31 cellular contexts compared by ENCODE assay signal in genomic region chr12:5713599-5714001, GRCh38.
"Had no signal": no experiment of that assay in that cellular context is flagged by ENCODE, and none has a peak within 500 bp of the region (broad histone marks: within the 10 kb centered on the region; RNA-seq: fewer than 3 reads in every experiment).

No MANE protein-coding gene starts in this region.

- DNase-seq: activated CD4-positive, alpha-beta T cell treated with anti-CD3 and anti-CD28 coated beads for 4 hours; activated CD4-positive, alpha-beta T cell treated with anti-CD3 and anti-CD28 coated beads, Interleukin-2, amount 50 U/mL, for 4 hours; activated gamma-delta T cell treated with Interleukin-2 at 50 U/mL for 16 hours; activated T-cell treated with anti-CD3 and anti-CD28 coated beads, Interleukin-2, amount 50 U/mL, for 24 hours; effector CD8-positive, alpha-beta T cell; esophagus squamous epithelium; foreskin melanocyte; glutamatergic neuron; kidney; lower lobe of right lung; mucosa of descending colon; ovary; retina; stimulated activated CD4-positive, alpha-beta T cell treated with anti-CD3 and anti-CD28 coated beads, Interleukin-15, amount 100 ng/mL, for 24 hours; stimulated activated CD4-positive, alpha-beta T cell treated with anti-CD3 and anti-CD28 coated beads, Interleukin-2, amount 100 ng/mL, for 24 hours; stimulated activated naive B cell treated with anti-CD40 and anti-IgM and Interleukin-4, amounts not matched to agents 10 μg/mL and 1 μg/mL and 100 μg/mL, for 72 hours; SW 1271; T-helper 9 cell; uterus had no signal

- H3K4me3 Mint-ChIP-seq: activated T-cell treated with anti-CD3 and anti-CD28 coated beads, Interleukin-2, amount 50 U/mL, for 24 hours; central memory CD8-positive, alpha-beta T cell; dendritic cell treated with granulocyte-macrophage colony-stimulating factor and Interleukin-4, amounts not matched to agents 40 ng/mL and 50 ng/mL, for 4 days; natural killer cell treated with Interleukin-12 subunit alpha and Interleukin-12 subunit beta and Interleukin-15 and Interleukin-18, amount 100 ng/mL, for 72 hours; stimulated activated naive B cell treated with anti-CD40 and anti-IgM and Interleukin-4, amounts not matched to agents 10 μg/mL and 1 μg/mL and 100 μg/mL, for 72 hours; T-helper 1 cell treated with Interleukin-12 subunit alpha and Interleukin-12 subunit beta and Interleukin-4 antibody, amounts not matched to agents 30 μg/mL and 1 μg/mL, for 36 hours; type B pancreatic cell had no signal

- H3K27ac Mint-ChIP-seq: activated naive CD4-positive, alpha-beta T cell treated with anti-CD3 and anti-CD28 coated beads, Interleukin-2, amount 50 U/mL, for 72 hours; activated T-cell treated with anti-CD3 and anti-CD28 coated beads, Interleukin-2, amount 50 U/mL, for 24 hours; dendritic cell treated with granulocyte-macrophage colony-stimulating factor and Interleukin-4, amounts not matched to agents 40 ng/mL and 50 ng/mL, for 4 days; natural killer cell treated with Interleukin-12 subunit alpha and Interleukin-12 subunit beta and Interleukin-15 and Interleukin-18, amount 100 ng/mL, for 72 hours; stimulated activated naive B cell treated with anti-CD40 and anti-IgM and Interleukin-4, amounts not matched to agents 10 μg/mL and 1 μg/mL and 100 μg/mL, for 72 hours; T-helper 1 cell treated with Interleukin-12 subunit alpha and Interleukin-12 subunit beta and Interleukin-4 antibody, amounts not matched to agents 30 μg/mL and 1 μg/mL, for 36 hours; type B pancreatic cell had no signal

- H3K27ac ChIP-seq: breast epithelium, epithelial cell of prostate, esophagus squamous epithelium, hepatocyte, lower lobe of right lung, ovary, prostate gland, thoracic aorta, uterus, VCaP had no signal

- H3K4me1 Mint-ChIP-seq: central memory CD8-positive, alpha-beta T cell; stimulated activated naive B cell treated with anti-CD40 and anti-IgM and Interleukin-4, amounts not matched to agents 10 μg/mL and 1 μg/mL and 100 μg/mL, for 72 hours had no signal

- H3K9me3 ChIP-seq: breast epithelium, esophagus squamous epithelium, lower lobe of right lung, mucosa of descending colon, ovary, prostate gland, thoracic aorta, uterus had no signal

- H3K4me3 ChIP-seq: breast epithelium, esophagus squamous epithelium, hepatocyte, lower lobe of right lung, mucosa of descending colon, ovary, prostate gland, thoracic aorta, uterus had no signal

- ATAC-seq: activated naive CD4-positive, alpha-beta T cell treated with anti-CD3 and anti-CD28 coated beads, Interleukin-2, amount 50 U/mL, for 72 hours; lower lobe of right lung; mucosa of descending colon; natural killer cell treated with Interleukin-12 subunit alpha and Interleukin-12 subunit beta and Interleukin-15 and Interleukin-18, amount 100 ng/mL, for 72 hours; stimulated activated naive B cell treated with anti-CD40 and anti-IgM and Interleukin-4, amounts not matched to agents 10 μg/mL and 1 μg/mL and 100 μg/mL, for 72 hours had no signal

- H2AFZ ChIP-seq: hepatocyte had no signal

- H3K27me3 Mint-ChIP-seq: stimulated activated naive B cell treated with anti-CD40 and anti-IgM and Interleukin-4, amounts not matched to agents 10 μg/mL and 1 μg/mL and 100 μg/mL, for 72 hours had no signal

- H3K4me1 ChIP-seq: breast epithelium, lower lobe of right lung, prostate gland, uterus had no signal

- H3K36me3 Mint-ChIP-seq: activated naive CD4-positive, alpha-beta T cell treated with anti-CD3 and anti-CD28 coated beads, Interleukin-2, amount 50 U/mL, for 72 hours; natural killer cell treated with Interleukin-12 subunit alpha and Interleukin-12 subunit beta and Interleukin-15 and Interleukin-18, amount 100 ng/mL, for 72 hours; stimulated activated naive B cell treated with anti-CD40 and anti-IgM and Interleukin-4, amounts not matched to agents 10 μg/mL and 1 μg/mL and 100 μg/mL, for 72 hours; type B pancreatic cell had no signal

- H3K4me2 ChIP-seq: hepatocyte had no signal

- H3K27me3 ChIP-seq: breast epithelium, hepatocyte, ovary, uterus had no signal

- H3K9me3 Mint-ChIP-seq: activated naive CD4-positive, alpha-beta T cell treated with anti-CD3 and anti-CD28 coated beads, Interleukin-2, amount 50 U/mL, for 72 hours; activated T-cell treated with anti-CD3 and anti-CD28 coated beads, Interleukin-2, amount 50 U/mL, for 24 hours; central memory CD8-positive, alpha-beta T cell; dendritic cell treated with granulocyte-macrophage colony-stimulating factor and Interleukin-4, amounts not matched to agents 40 ng/mL and 50 ng/mL, for 4 days; natural killer cell treated with Interleukin-12 subunit alpha and Interleukin-12 subunit beta and Interleukin-15 and Interleukin-18, amount 100 ng/mL, for 72 hours; stimulated activated naive B cell treated with anti-CD40 and anti-IgM and Interleukin-4, amounts not matched to agents 10 μg/mL and 1 μg/mL and 100 μg/mL, for 72 hours; T-helper 1 cell treated with Interleukin-12 subunit alpha and Interleukin-12 subunit beta and Interleukin-4 antibody, amounts not matched to agents 30 μg/mL and 1 μg/mL, for 36 hours; type B pancreatic cell had no signal

- H3K36me3 ChIP-seq: breast epithelium, esophagus squamous epithelium, lower lobe of right lung, ovary, prostate gland, thoracic aorta, uterus had no signal
